Comparison of ENCODE assay signal across 14 cellular contexts in genomic region chr4:31023724-31024123, GRCh38.
DNase-seq lines count a peak whose midpoint lies in the region; ATAC-seq and TF ChIP-seq lines count a peak whose summit lies in the region.
"Had no signal": no experiment of that assay in that cellular context is flagged by ENCODE, and none has a peak within 500 bp of the region (broad histone marks: within the 10 kb centered on the region; RNA-seq: fewer than 3 reads in every experiment).

No MANE protein-coding gene starts in this region.

- H3K9ac ChIP-seq in HCT116 (ENCODE audit: low read length): peak overlapping the region; percentile 78
- no peak overlapping the region for H3K9ac ChIP-seq in endocrine pancreas (ENCODE audit: control insufficient read depth, insufficient read depth, low read length)
- H3K9ac ChIP-seq: GM23248 had no signal

- POLR2A ChIA-PET in HCT116 (lab: Charles Lee): interaction anchor here (0.6 to 1.6 kb wide), 2 partner anchors 18 to 594 kb away, joined by 3 read pairs; no protein-coding TSS in a partner anchor

- CTCF ChIA-PET in HCT116 (lab: Charles Lee): no interaction called here

- TF ChIP-seq CTCF in left ventricle myocardium inferior (IDR thresholded peaks at IDR 0.05; ENCODE audit: borderline replicate concordance) (no peak), HCT116 (IDR thresholded peaks at IDR 0.05 in 2 of 3, conservative IDR thresholded peaks at IDR 0.05 in 1 of 3; ENCODE audit: borderline replicate concordance in 1 of 3, insufficient read depth in 1 of 3, low read depth in 2 of 3, low read length in 2 of 3) (no peak), left lung (IDR thresholded peaks at IDR 0.05) (no peak)

- ATAC-seq in HCT116 (no peak), left lung (no peak)

- H3K27ac ChIP-seq in left ventricle myocardium inferior (replicated peaks) (peak overlapping the region; percentile 29), HCT116 (ENCODE audit: low read depth, low read length) (peak overlapping the region; percentile 91), left lung (no peak overlapping the region)
- H3K27ac ChIP-seq: GM23248 had no signal

- no peaks in the 10 kb centered on the region for H3K27me3 ChIP-seq in left ventricle myocardium inferior (ENCODE audit: low read depth)
- no peaks in the 10 kb centered on the region for H3K27me3 ChIP-seq in HCT116 (ENCODE audit: insufficient read depth, low read length)
- H3K27me3 ChIP-seq in endocrine pancreas (ENCODE audit: control insufficient read depth, insufficient read depth, low read length): no peaks in the 10 kb centered on the region
- H3K27me3 ChIP-seq in left lung: no peaks in the 10 kb centered on the region

- no peaks in the 10 kb centered on the region for H4K20me1 ChIP-seq in HCT116 (ENCODE audit: insufficient read depth)

- no peak overlapping the region for H3K4me3 ChIP-seq in left ventricle myocardium inferior
- peak overlapping the region in 1 of 2 experiments; percentile 46; a peak in 2 of 4 replicates for H3K4me3 ChIP-seq in HCT116 (replicated peaks in 1 of 2; ENCODE audit: low read depth in 1 of 2, low read length in 2 of 2)
- peak overlapping the region; percentile 29 for H3K4me3 ChIP-seq in endocrine pancreas (ENCODE audit: control insufficient read depth, insufficient read depth, low read length)
- H3K4me3 ChIP-seq in left lung: no peak overlapping the region
- H3K4me3 ChIP-seq: GM23248 had no signal

- H3K9me3 ChIP-seq in left ventricle myocardium inferior (replicated peaks) (no peaks in the 10 kb centered on the region), HCT116 (ENCODE audit: control insufficient read depth in 1 of 2, insufficient read depth in 1 of 2, low read depth in 1 of 2, low read length in 2 of 2) (no peaks in the 10 kb centered on the region), endocrine pancreas (ENCODE audit: control insufficient read depth, low read length) (no peaks in the 10 kb centered on the region), left lung (no peaks in the 10 kb centered on the region)

- no peak overlapping the region for H2AFZ ChIP-seq in HCT116 (ENCODE audit: low read depth, low read length, poor library complexity, severe bottlenecking)
- H2AFZ ChIP-seq: GM23248 had no signal

- H3K9me2 ChIP-seq in HCT116 (ENCODE audit: insufficient read depth): no peaks in the 10 kb centered on the region

- peak overlapping the region; percentile 74 for H3K4me2 ChIP-seq in HCT116 (ENCODE audit: low read length)

- intact Hi-C loops in left ventricle myocardium inferior (cut with micrococcal nuclease) (no loop called here), cardiac septum (cut with DNase I) (no loop called here), HCT116 (cut with micrococcal nuclease) (loop anchor here (5.0 to 10.0 kb wide), 3 partner anchors 71 to 251 kb away; no protein-coding TSS in a partner anchor), left lung (cut with DNase I) (no loop called here)

- no peaks in the 10 kb centered on the region for H3K36me3 ChIP-seq in left ventricle myocardium inferior
- no peaks in the 10 kb centered on the region for H3K36me3 ChIP-seq in HCT116 (ENCODE audit: control insufficient read depth in 1 of 2, insufficient read depth in 2 of 2, low read length in 2 of 2)
- H3K36me3 ChIP-seq in endocrine pancreas (ENCODE audit: control insufficient read depth, insufficient read depth, low read length): no peaks in the 10 kb centered on the region
- no peaks in the 10 kb centered on the region for H3K36me3 ChIP-seq in left lung

- DNase-seq in left ventricle myocardium inferior: no peak
- DNase-seq in cardiac septum (ENCODE audit: low spot score): no peak
- DNase-seq in HCT116 (ENCODE audit: low read depth, low spot score): no peak
- DNase-seq in OCI-M2 (lab: John Stamatoyannopoulos, UW; ENCODE audit: unreplicated experiment): no peak
- DNase-seq in left lung: no peak
- DNase-seq: C1 segment of cervical spinal cord; CD4-positive, alpha-beta memory T cell; COR-L47; DMS153; DND-41; GM23248; H9; HFFc6 had no signal

- BruUV-seq in HCT116 (replicated peaks; lab: Mats Ljungman, UMichigan): no TSS peak

- TF ChIP-seq POLR2A in HCT116 (IDR thresholded peaks at IDR 0.05; ENCODE audit: borderline replicate concordance, extremely low read depth, insufficient read depth, insufficient read length): no peak

- no peak for TF ChIP-seq RAD21 in HCT116 (IDR thresholded peaks at IDR 0.05; ENCODE audit: low read depth)

- RAD21 ChIA-PET in HCT116 (lab: Charles Lee; ENCODE audit: low non-redundant PET in 1 of 2, low total read pairs in 2 of 2, uncharacterized antibody in 2 of 2, unreplicated experiment in 2 of 2): no interaction called here

- H3K79me2 ChIP-seq in HCT116 (ENCODE audit: insufficient read depth, low read length): peaks cover 98% of the 10 kb centered on the region

- H3K4me1 ChIP-seq in left ventricle myocardium inferior: peaks cover 8% of the 10 kb centered on the region
- peaks cover 88 to 96% of the 10 kb centered on the region in 2 experiments for H3K4me1 ChIP-seq in HCT116 (ENCODE audit: control insufficient read depth in 1 of 2, insufficient read depth in 2 of 2, low read length in 2 of 2)
- H3K4me1 ChIP-seq in endocrine pancreas (ENCODE audit: control insufficient read depth, insufficient read depth, low read length): peaks cover 6% of the 10 kb centered on the region
- no peaks in the 10 kb centered on the region for H3K4me1 ChIP-seq in left lung

TF ChIP-seq in HCT116, 20 proteins besides CTCF, POLR2A, EP300 and RAD21:
- TF ChIP-seq TCF7L2 (IDR thresholded peaks at IDR 0.05; ENCODE audit: borderline replicate concordance, extremely low read depth, insufficient read depth, insufficient read length) (peak; percentile 71), EZH2 (IDR thresholded peaks at IDR 0.05) (no peak), MAX (IDR thresholded peaks at IDR 0.05) (no peak), POLR2AphosphoS5 (IDR thresholded peaks at IDR 0.05; ENCODE audit: low read depth, low read length) (no peak), YY1 (IDR thresholded peaks at IDR 0.05; ENCODE audit: extremely low read depth, insufficient replicate concordance, low read depth, low read length) (no peak)

Comparison
In these comparisons a context has a peak if more than half of its experiments do, and no peak if none do; other contexts are left out.
1. H3K27ac ChIP-seq: peak in left ventricle myocardium inferior (single experiment) and HCT116 (single experiment); none in left lung (0 of 2).